Comparison of ENCODE assay signal across 24 cellular contexts in the genomic region with DNA sequence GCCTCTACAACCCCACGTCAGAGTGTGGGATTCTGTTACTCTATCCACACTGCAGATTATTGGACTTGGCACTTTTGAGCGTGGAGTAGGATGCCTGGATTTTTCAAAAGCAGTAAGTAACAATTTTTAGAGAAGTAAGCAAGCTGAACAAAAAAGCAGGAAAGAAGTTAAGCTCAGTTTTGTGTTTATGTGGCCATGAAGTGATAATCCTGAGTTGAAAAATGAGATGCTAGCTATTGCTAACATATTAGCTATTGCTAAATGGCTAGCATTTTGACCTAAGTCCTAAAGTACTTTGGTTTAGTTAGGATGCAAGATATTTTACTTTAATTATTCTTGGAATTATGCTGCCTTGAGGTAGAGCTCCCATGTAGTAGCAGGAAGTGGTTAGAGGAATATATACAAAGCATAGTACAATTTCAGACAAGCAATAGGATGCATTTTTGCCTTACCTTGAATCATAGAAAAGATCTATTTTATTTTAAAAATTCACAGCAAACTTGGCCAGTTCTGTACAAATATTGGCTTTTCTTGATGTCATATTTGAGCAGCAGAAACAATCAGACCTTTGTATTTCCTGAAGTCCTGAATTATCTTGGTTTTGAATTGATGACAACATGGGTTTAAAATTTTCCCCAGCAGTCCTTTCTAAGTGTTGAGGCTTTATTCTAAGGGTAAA.
DNase-seq lines count a peak whose midpoint lies in the region; ATAC-seq, FAIRE-seq and TF ChIP-seq lines count a peak whose summit lies in the region.
"Had no signal": no experiment of that assay in that cellular context is flagged by ENCODE, and none has a peak within 500 bp of the region (broad histone marks: within the 10 kb centered on the region; RNA-seq: fewer than 3 reads in every experiment).

No MANE protein-coding gene starts in this region.

- no peaks in the 10 kb centered on the region for H3K27me3 ChIP-seq in astrocyte (ENCODE audit: insufficient read depth, low read length)
- H3K27me3 ChIP-seq in HAP-1 (ENCODE audit: low read depth) = no peaks in the 10 kb centered on the region
- H3K27me3 ChIP-seq: MG63 had no signal

- no peaks in the 10 kb centered on the region for H3K9me3 Mint-ChIP-seq in activated T-cell treated with anti-CD3 and anti-CD28 coated beads, Interleukin-2, amount 50 U/mL, for 24 hours
- H3K9me3 Mint-ChIP-seq in astrocyte (ENCODE audit: unreplicated experiment) = no peaks in the 10 kb centered on the region
- no peaks in the 10 kb centered on the region for H3K9me3 Mint-ChIP-seq in memory B cell
- H3K9me3 Mint-ChIP-seq: GM23338; natural killer cell treated with Interleukin-12 subunit alpha and Interleukin-12 subunit beta and Interleukin-15 and Interleukin-18, amount 100 ng/mL, for 72 hours had no signal

- H3K27ac ChIP-seq in astrocyte (ENCODE audit: low read depth, low read length) = no peak overlapping the region
- H3K27ac ChIP-seq: A549, HL-60, SK-N-MC had no signal

- ATAC-seq in memory B cell (ENCODE audit: low read depth) (no peak), HG03025 (IDR thresholded peaks at IDR 0.05; ENCODE audit: low FRiP score, unreplicated experiment) (no peak), HG03135 (IDR thresholded peaks at IDR 0.05; ENCODE audit: unreplicated experiment) (no peak)
- ATAC-seq: A549; GM23338; natural killer cell treated with Interleukin-12 subunit alpha and Interleukin-12 subunit beta and Interleukin-15 and Interleukin-18, amount 100 ng/mL, for 72 hours; sciatic nerve had no signal

- FAIRE-seq in astrocyte (lab: Jason Lieb, UNC) = no peak
- FAIRE-seq: A549, bronchial epithelial cell, urothelium cell line had no signal

- H3K27me3 Mint-ChIP-seq in activated T-cell treated with anti-CD3 and anti-CD28 coated beads, Interleukin-2, amount 50 U/mL, for 24 hours = no peaks in the 10 kb centered on the region
- H3K27me3 Mint-ChIP-seq in astrocyte (ENCODE audit: low read depth, unreplicated experiment) (no peaks in the 10 kb centered on the region), memory B cell (no peaks in the 10 kb centered on the region)
- H3K27me3 Mint-ChIP-seq: B cell; natural killer cell treated with Interleukin-12 subunit alpha and Interleukin-12 subunit beta and Interleukin-15 and Interleukin-18, amount 100 ng/mL, for 72 hours had no signal

- H3K9me3 ChIP-seq in astrocyte (ENCODE audit: insufficient read depth, low read depth, low read length) (no peaks in the 10 kb centered on the region), HAP-1 (no peaks in the 10 kb centered on the region)
- H3K9me3 ChIP-seq: A549, MG63 had no signal

- no peak overlapping the region for H2AFZ ChIP-seq in astrocyte (ENCODE audit: low read depth, low read length)
- H2AFZ ChIP-seq: GM23338 had no signal

- no peaks in the 10 kb centered on the region for H3K79me2 ChIP-seq in astrocyte (ENCODE audit: insufficient read depth, low read length)

- no peak for DNase-seq in activated T-cell treated with anti-CD3 and anti-CD28 coated beads, Interleukin-2, amount 50 U/mL, for 24 hours
- no peak for DNase-seq in activated T-cell treated with anti-CD3 and anti-CD28 coated beads, Interleukin-2, amount 50 U/mL, for 48 hours
- DNase-seq in H4 (ENCODE audit: low spot score) (peak; percentile 18), astrocyte (ENCODE audit: low read depth) (peak; percentile 64), memory B cell (ENCODE audit: low spot score in 2 of 2) (no peak), HAP-1 (ENCODE audit: low spot score in 2 of 2) (no peak)
- DNase-seq: activated CD4-positive, alpha-beta T cell treated with anti-CD3 and anti-CD28 coated beads, Interleukin-2, amount 50 U/mL, for 48 hours; EL; MG63; NCI-H1436; NCI-H2171 treated with DMSO at 0.1 percent for 48 hours; NCI-H526; stimulated activated CD4-positive, alpha-beta T cell treated with anti-CD3 and anti-CD28 coated beads, Interleukin-15, amount 100 ng/mL, for 24 hours had no signal

- no peaks in the 10 kb centered on the region for H3K4me1 ChIP-seq in astrocyte (ENCODE audit: insufficient read depth, low read length)
- no peaks in the 10 kb centered on the region for H3K4me1 ChIP-seq in HAP-1

- peak overlapping the region; percentile 42 for H3K27ac Mint-ChIP-seq in activated T-cell treated with anti-CD3 and anti-CD28 coated beads, Interleukin-2, amount 50 U/mL, for 24 hours
- H3K27ac Mint-ChIP-seq in astrocyte (ENCODE audit: unreplicated experiment) (peak overlapping the region; percentile 49), memory B cell (peak overlapping the region; percentile 48)
- H3K27ac Mint-ChIP-seq: B cell; GM23338; natural killer cell treated with Interleukin-12 subunit alpha and Interleukin-12 subunit beta and Interleukin-15 and Interleukin-18, amount 100 ng/mL, for 72 hours had no signal

- H3K36me3 Mint-ChIP-seq in activated T-cell treated with anti-CD3 and anti-CD28 coated beads, Interleukin-2, amount 50 U/mL, for 24 hours (ENCODE audit: low read depth) = peaks cover 82% of the 10 kb centered on the region
- H3K36me3 Mint-ChIP-seq in astrocyte (ENCODE audit: low read depth, unreplicated experiment) (peaks cover 4% of the 10 kb centered on the region), memory B cell (peaks cover 33% of the 10 kb centered on the region)

- no peak overlapping the region for H3K4me3 ChIP-seq in astrocyte (ENCODE audit: insufficient read depth, low read depth, low read length)
- no peak overlapping the region for H3K4me3 ChIP-seq in HAP-1
- H3K4me3 ChIP-seq: A549, GM23338, MG63, SK-N-MC had no signal

- H3K4me3 Mint-ChIP-seq in activated T-cell treated with anti-CD3 and anti-CD28 coated beads, Interleukin-2, amount 50 U/mL, for 24 hours = no peak overlapping the region
- no peak overlapping the region for H3K4me3 Mint-ChIP-seq in astrocyte (ENCODE audit: unreplicated experiment)
- H3K4me3 Mint-ChIP-seq in memory B cell = no peak overlapping the region
- H3K4me3 Mint-ChIP-seq: B cell; GM23338; natural killer cell treated with Interleukin-12 subunit alpha and Interleukin-12 subunit beta and Interleukin-15 and Interleukin-18, amount 100 ng/mL, for 72 hours had no signal

- no peak for TF ChIP-seq CTCF in astrocyte (IDR thresholded peaks at IDR 0.05; ENCODE audit: insufficient read depth, low read depth, low read length)

- H3K4me1 Mint-ChIP-seq in activated T-cell treated with anti-CD3 and anti-CD28 coated beads, Interleukin-2, amount 50 U/mL, for 24 hours (ENCODE audit: low read depth) = peaks cover 32% of the 10 kb centered on the region
- H3K4me1 Mint-ChIP-seq in astrocyte (ENCODE audit: low read depth, unreplicated experiment) = peaks cover 9% of the 10 kb centered on the region
- peaks cover 5% of the 10 kb centered on the region for H3K4me1 Mint-ChIP-seq in memory B cell
- H3K4me1 Mint-ChIP-seq: B cell had no signal

- no peak overlapping the region for H3K9ac ChIP-seq in astrocyte (ENCODE audit: low read length)

- H4K20me1 ChIP-seq in astrocyte (ENCODE audit: insufficient read depth, low read length) = no peaks in the 10 kb centered on the region

- peaks cover 5% of the 10 kb centered on the region for H3K36me3 ChIP-seq in astrocyte (ENCODE audit: insufficient read depth, low read length)
- peaks cover 9% of the 10 kb centered on the region; the same call in 1 of the 2 replicates for H3K36me3 ChIP-seq in HAP-1 (replicated peaks)
- H3K36me3 ChIP-seq: MG63 had no signal

- H3K4me2 ChIP-seq in astrocyte (ENCODE audit: low read length) = no peak overlapping the region
- H3K4me2 ChIP-seq: A549, GM23338 had no signal

- in situ Hi-C loops in HAP-1 (cut with MboI; ENCODE audit: low sequenced_read_pairs) = no loop called here

Comparison
In these comparisons a context has a peak if more than half of its experiments do, and no peak if none do; other contexts are left out.
1. DNase-seq: peak in H4 (single experiment) and astrocyte (single experiment); none in activated T-cell treated with anti-CD3 and anti-CD28 coated beads, Interleukin-2, amount 50 U/mL, for 24 hours (single experiment), activated T-cell treated with anti-CD3 and anti-CD28 coated beads, Interleukin-2, amount 50 U/mL, for 48 hours (0 of 2), memory B cell (0 of 2) and HAP-1 (0 of 2).
2. Peak in every context shown above with its lines, with median percentiles within 50 percentile points of each other: H3K27ac Mint-ChIP-seq.